10 cellular contexts compared by ENCODE assay signal in genomic region chr3:40765884-40766283, GRCh38.
DNase-seq lines count a peak whose midpoint lies in the region; ATAC-seq and TF ChIP-seq lines count a peak whose summit lies in the region.
"Had no signal": no experiment of that assay in that cellular context is flagged by ENCODE, and none has a peak within 500 bp of the region (broad histone marks: within the 10 kb centered on the region; RNA-seq: fewer than 3 reads in every experiment).

No MANE protein-coding gene starts in this region.

- no peaks in the 10 kb centered on the region for H3K9me3 Mint-ChIP-seq in effector memory CD8-positive, alpha-beta T cell

- peak; percentile 69 for DNase-seq in fibroblast of the aortic adventitia (ENCODE audit: low read depth)
- DNase-seq in activated gamma-delta T cell treated with Interleukin-2 at 50 U/mL for 16 hours = no peak
- DNase-seq in NCI-H1105 treated with DMSO at 0.1 percent for 48 hours (lab: John Stamatoyannopoulos, UW) = no peak
- DNase-seq in effector memory CD8-positive, alpha-beta T cell = no peak
- DNase-seq: NCI-H2029 had no signal

- TF ChIP-seq CTCF in fibroblast of the aortic adventitia (IDR thresholded peaks at IDR 0.05; ENCODE audit: insufficient read depth, low read length) = no peak

- H3K27ac Mint-ChIP-seq in effector memory CD8-positive, alpha-beta T cell = no peak overlapping the region
- H3K27ac Mint-ChIP-seq: B cell had no signal

- H3K4me3 Mint-ChIP-seq in effector memory CD8-positive, alpha-beta T cell = no peak overlapping the region
- H3K4me3 Mint-ChIP-seq: B cell had no signal

- ATAC-seq in GM18498 (IDR thresholded peaks at IDR 0.05; ENCODE audit: unreplicated experiment) = peak; percentile 77
- peak; percentile 76 for ATAC-seq in GM21529 (IDR thresholded peaks at IDR 0.05; ENCODE audit: unreplicated experiment)
- ATAC-seq in HG03342 (IDR thresholded peaks at IDR 0.05; ENCODE audit: unreplicated experiment) = peak; percentile 81
- ATAC-seq in GM18858 (IDR thresholded peaks at IDR 0.05; ENCODE audit: unreplicated experiment) = no peak
- ATAC-seq in effector memory CD8-positive, alpha-beta T cell (replicated peaks) = no peak

- no peaks in the 10 kb centered on the region for H3K36me3 Mint-ChIP-seq in effector memory CD8-positive, alpha-beta T cell (ENCODE audit: insufficient read depth)

- no peak overlapping the region for H3K4me3 ChIP-seq in fibroblast of the aortic adventitia (ENCODE audit: low read depth, low read length)

- H3K4me1 Mint-ChIP-seq in effector memory CD8-positive, alpha-beta T cell (ENCODE audit: low read depth in 2 of 2) = no peaks in the 10 kb centered on the region

- peaks cover 4 to 17% of the 10 kb centered on the region in 2 donors for H3K27me3 Mint-ChIP-seq in effector memory CD8-positive, alpha-beta T cell
- H3K27me3 Mint-ChIP-seq: B cell had no signal

Comparison
In these comparisons a context has a peak if more than half of its experiments do, and no peak if none do; other contexts are left out.
1. ATAC-seq: peak in GM18498 (single experiment), GM21529 (single experiment) and HG03342 (single experiment); none in GM18858 (single experiment) and effector memory CD8-positive, alpha-beta T cell (single experiment).